8 cellular contexts compared by ENCODE assay signal in the genomic region with DNA sequence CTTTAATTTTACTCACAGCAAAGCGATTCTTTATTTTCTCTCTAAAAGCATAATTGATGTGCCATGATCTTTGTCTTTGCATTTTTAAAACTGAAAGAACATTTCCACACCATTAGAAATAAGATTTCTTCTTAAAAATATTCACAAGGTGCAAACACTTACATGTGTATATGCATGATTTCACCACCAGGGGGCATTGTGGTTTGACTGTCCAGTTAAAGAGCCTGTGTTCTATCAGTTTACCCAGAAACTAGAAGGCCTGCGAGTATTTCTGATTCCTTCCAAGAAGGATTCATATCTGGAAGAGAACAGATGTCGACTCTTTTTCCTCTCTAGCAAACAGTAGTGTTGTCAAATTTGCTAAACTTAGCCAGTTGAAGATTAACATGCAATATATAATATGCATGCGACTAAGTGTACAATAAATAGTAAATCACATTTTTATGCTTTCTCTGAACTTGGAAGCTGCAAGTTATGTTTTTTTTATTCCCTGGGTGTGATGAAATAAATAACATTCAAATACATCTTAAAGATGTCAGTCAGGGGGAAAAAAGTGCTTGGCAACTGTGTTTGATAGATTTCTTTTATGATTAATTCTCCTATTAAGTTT.
DNase-seq lines count a peak whose midpoint lies in the region; ATAC-seq and TF ChIP-seq lines count a peak whose summit lies in the region.

No MANE protein-coding gene starts in this region.

- TF ChIP-seq CTCF in GM20000 (IDR thresholded peaks at IDR 0.05; ENCODE audit: extremely low read depth, missing control alignments) (peak; percentile 37), OCI-LY7 (conservative IDR thresholded peaks at IDR 0.05; ENCODE audit: low read length) (peak; percentile 87)

- no peak overlapping the region for H2AFZ ChIP-seq in OCI-LY7 (ENCODE audit: low read length)

- H4K20me1 ChIP-seq in OCI-LY7 (ENCODE audit: insufficient read depth, low read length), result no peaks in the 10 kb centered on the region

- H3K9me3 ChIP-seq in OCI-LY7 (ENCODE audit: low read length), result no peaks in the 10 kb centered on the region

- intact Hi-C loops in OCI-LY7 (cut with micrococcal nuclease; ENCODE audit: unreplicated experiment), result loop anchor here (2.0 to 10.0 kb wide), 2 partner anchors 267 to 379 kb away; no protein-coding TSS in a partner anchor

- ATAC-seq in HG02938 (IDR thresholded peaks at IDR 0.05; ENCODE audit: unreplicated experiment), result no peak

- peak; percentile 59 for DNase-seq in CMK (ENCODE audit: low read depth)
- peak; percentile 32 for DNase-seq in GM20000 (ENCODE audit: low spot score)
- DNase-seq in OCI-LY7 (ENCODE audit: low spot score), result peak; percentile 39
- DNase-seq in amygdala (lab: John Stamatoyannopoulos, UW), result peak in 32 of 56 donors; percentile 0 to 84 (median 19)
- peak; percentile 56 for DNase-seq in iPS DF 4.7 (ENCODE audit: extremely low read depth, low spot score)
- peak; percentile 27 to 55 for DNase-seq in stimulated activated CD4-positive, alpha-beta T cell treated with anti-CD3 and anti-CD28 coated beads, Interleukin-2, amount 100 ng/mL, for 24 hours
- no peak for DNase-seq in NK-92 (lab: John Stamatoyannopoulos, UW; ENCODE audit: unreplicated experiment)

- H3K79me2 ChIP-seq in OCI-LY7 (ENCODE audit: insufficient read depth, low read depth, low read length), result no peaks in the 10 kb centered on the region

- no peak overlapping the region for H3K4me2 ChIP-seq in OCI-LY7 (ENCODE audit: low read length)

- no peak overlapping the region for H3K27ac ChIP-seq in OCI-LY7 (ENCODE audit: low read depth, low read length, poor library complexity, severe bottlenecking)

- H3K9me2 ChIP-seq in OCI-LY7 (ENCODE audit: insufficient read depth, low read length), result no peaks in the 10 kb centered on the region

- H3K4me1 ChIP-seq in OCI-LY7 (ENCODE audit: insufficient read depth, low read length, poor library complexity, severe bottlenecking), result no peaks in the 10 kb centered on the region

- H3K36me3 ChIP-seq in OCI-LY7 (ENCODE audit: insufficient read depth, low read length), result no peaks in the 10 kb centered on the region

- no peak overlapping the region for H3K4me3 ChIP-seq in OCI-LY7 (ENCODE audit: low read depth, low read length, poor library complexity, severe bottlenecking)

- CTCF ChIA-PET in OCI-LY7 (lab: Charles Lee; ENCODE audit: unreplicated experiment), result no interaction called here

- POLR2A ChIA-PET in OCI-LY7 (lab: Charles Lee), result no interaction called here

- BruUV-seq in OCI-LY7 (replicated peaks; lab: Mats Ljungman, UMichigan), result no TSS peak
